ENCODE assay signal across 12 cellular contexts in genomic region chr10:31426425-31426824, GRCh38.
DNase-seq lines count a peak whose midpoint lies in the region; ATAC-seq, FAIRE-seq and TF ChIP-seq lines count a peak whose summit lies in the region.
"Had no signal": no experiment of that assay in that cellular context is flagged by ENCODE, and none has a peak within 500 bp of the region (broad histone marks: within the 10 kb centered on the region; RNA-seq: fewer than 3 reads in every experiment).

No MANE protein-coding gene starts in this region.

- H3K9me3 ChIP-seq in gastrocnemius medialis (no peaks in the 10 kb centered on the region), kidney (ENCODE audit: control insufficient read depth in 1 of 2, low read length in 2 of 2) (no peaks in the 10 kb centered on the region)

- H3K36me3 ChIP-seq in gastrocnemius medialis = no peaks in the 10 kb centered on the region
- no peaks in the 10 kb centered on the region for H3K36me3 ChIP-seq in kidney (ENCODE audit: control insufficient read depth in 1 of 2, insufficient read depth in 2 of 2, low read length in 2 of 2)
- H3K36me3 ChIP-seq: neural progenitor cell had no signal

- in situ Hi-C loops in gastrocnemius medialis (cut with MboI; ENCODE audit: low sequenced_read_pairs in 4 of 4) = no loop called here

- peak; percentile 72 for FAIRE-seq in RCC 7860 (lab: Jason Lieb, UNC)
- FAIRE-seq in kidney (lab: Jason Lieb, UNC) = no peak

- H3K27ac ChIP-seq in gastrocnemius medialis = peak overlapping the region; percentile 55 to 80 (median 74)
- H3K27ac ChIP-seq in kidney (ENCODE audit: low read depth in 2 of 2, low read length in 2 of 2) = peak overlapping the region in 1 of 2 donors; percentile 42
- H3K27ac ChIP-seq: foreskin keratinocyte, neural progenitor cell had no signal

- DNase-seq in ELR (ENCODE audit: low read depth) (peak; percentile 93), RCC 7860 (ENCODE audit: low spot score) (peak; percentile 52), fibroblast of peridontal ligament (ENCODE audit: extremely low read depth) (peak; percentile 65), gastrocnemius medialis (no peak), kidney (no peak), DMS79 treated with DMSO at 0.1 percent for 48 hours (lab: John Stamatoyannopoulos, UW) (no peak), NCI-H1092 treated with DMSO at 0.1 percent for 48 hours (lab: John Stamatoyannopoulos, UW) (no peak)
- DNase-seq: activated T-cell treated with anti-CD3 and anti-CD28 coated beads, Interleukin-2, amount 50 U/mL, for 1 hour; KG1 had no signal

- ATAC-seq in gastrocnemius medialis (peak; percentile 62 to 74), HG03175 (IDR thresholded peaks at IDR 0.05; ENCODE audit: unreplicated experiment) (no peak)
- ATAC-seq: foreskin keratinocyte had no signal

- no peak overlapping the region for H3K9ac ChIP-seq in kidney (ENCODE audit: low read length in 2 of 2)
- H3K9ac ChIP-seq: neural progenitor cell had no signal

- intact Hi-C loops in gastrocnemius medialis (cut with DNase I; ENCODE audit: low total_unique reads) (no loop called here), kidney (cut with DNase I) (no loop called here)

- H3K4me1 ChIP-seq in gastrocnemius medialis (peaks cover 55 to 62% of the 10 kb centered on the region in 2 donors), kidney (ENCODE audit: control insufficient read depth in 1 of 2, insufficient read depth in 1 of 2, low read depth in 1 of 2, low read length in 2 of 2) (no peaks in the 10 kb centered on the region)
- H3K4me1 ChIP-seq: foreskin keratinocyte, neural progenitor cell had no signal

- H3K27me3 ChIP-seq in gastrocnemius medialis = no peaks in the 10 kb centered on the region
- H3K27me3 ChIP-seq: foreskin keratinocyte, neural progenitor cell had no signal

- H3K4me3 ChIP-seq in gastrocnemius medialis = peak overlapping the region in 1 of 4 donors; percentile 4
- no peak overlapping the region for H3K4me3 ChIP-seq in kidney (ENCODE audit: low read length in 2 of 2)
- H3K4me3 ChIP-seq: neural progenitor cell had no signal

- TF ChIP-seq CTCF in gastrocnemius medialis (IDR thresholded peaks at IDR 0.05 in 4 of 5, conservative IDR thresholded peaks at IDR 0.05 in 1 of 5) (no peak), kidney (IDR thresholded peaks at IDR 0.05; ENCODE audit: borderline replicate concordance, extremely low read depth, insufficient read depth) (no peak)

- TF ChIP-seq POLR2A in gastrocnemius medialis (IDR thresholded peaks at IDR 0.05) = peak in 1 of 2 donors; percentile 14

Comparison
In these comparisons a context has a peak if more than half of its experiments do, and no peak if none do; other contexts are left out.
1. DNase-seq: peak in ELR (single experiment), RCC 7860 (single experiment) and fibroblast of peridontal ligament (single experiment); none in gastrocnemius medialis (0 of 2), kidney (single experiment), DMS79 treated with DMSO at 0.1 percent for 48 hours (single experiment) and NCI-H1092 treated with DMSO at 0.1 percent for 48 hours (single experiment).